In the genomic region with DNA sequence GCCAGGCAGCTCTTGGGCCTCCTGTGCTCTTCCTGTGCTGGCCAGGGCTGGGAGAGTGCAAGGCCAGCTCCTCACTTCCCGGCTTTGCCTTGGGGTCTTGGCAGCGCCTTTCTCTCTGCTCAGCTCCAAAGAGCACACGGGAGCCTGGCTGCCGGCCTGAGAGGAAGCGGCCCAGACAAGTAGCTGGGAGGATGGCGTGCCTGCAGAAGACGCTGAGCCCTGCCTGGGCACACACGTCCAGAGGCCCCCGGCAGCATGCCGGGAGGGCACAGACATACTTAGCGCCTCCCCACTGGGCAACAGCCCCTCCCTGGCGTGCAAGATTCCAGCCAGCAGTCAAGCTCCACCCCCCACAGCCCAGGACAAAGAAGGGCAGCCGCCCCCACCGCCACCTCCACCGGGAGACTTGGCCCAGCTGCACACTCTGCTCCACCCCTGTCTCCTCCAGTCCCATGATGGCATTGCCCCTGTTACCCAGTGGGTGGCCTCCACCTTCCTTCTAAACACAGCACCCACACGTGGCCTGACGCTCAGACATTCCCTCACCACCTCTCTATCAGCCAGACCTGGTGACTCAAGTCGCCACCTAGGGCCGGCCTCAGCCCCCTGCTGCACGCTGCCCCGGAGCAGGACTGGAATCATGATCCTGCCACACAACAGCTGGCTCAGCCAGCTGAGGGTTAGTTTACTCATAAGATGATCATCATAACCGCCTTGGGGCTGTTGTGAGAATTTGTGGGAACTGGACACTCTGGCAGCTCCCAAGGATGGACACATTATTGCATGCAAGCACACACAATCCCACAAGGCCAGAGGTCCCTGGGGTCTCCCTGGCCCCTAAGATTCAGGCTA, we compare ENCODE assay signal across 9 cellular contexts. TPM values are rescaled to one million over a fixed set of nuclear protein-coding genes. Genes with fewer than 3 reads are reported as not detected.
DNase-seq lines count a peak whose midpoint lies in the region; ATAC-seq and TF ChIP-seq lines count a peak whose summit lies in the region.
"Had no signal": no experiment of that assay in that cellular context is flagged by ENCODE, and none has a peak within 500 bp of the region (broad histone marks: within the 10 kb centered on the region; RNA-seq: fewer than 3 reads in every experiment).

No MANE protein-coding gene starts in this region.

- peaks cover 26% of the 10 kb centered on the region for H3K4me1 Mint-ChIP-seq in Calu3 (ENCODE audit: low read depth, unreplicated experiment)
- peaks cover 9% of the 10 kb centered on the region for H3K4me1 Mint-ChIP-seq in activated CD8-positive, alpha-beta memory T cell treated with anti-CD3 and anti-CD28 coated beads, Interleukin-2, amount 10 ng/mL, durations not matched to agents 7 days and 5 days

- CTCF ChIA-PET in Calu3 (lab: Charles Lee), result interaction anchor here (0.6 to 2.1 kb wide), 16 partner anchors 9 to 787 kb away, joined by 3 to 14 read pairs (median 4); a partner anchor contains a TSS
- CTCF ChIA-PET in activated CD8-positive, alpha-beta memory T cell treated with anti-CD3 and anti-CD28 coated beads, Interleukin-2, amount 10 ng/mL, durations not matched to agents 7 days and 5 days (lab: Charles Lee), result interaction anchor here (0.6 to 5.6 kb wide), 14 partner anchors 9 to 119 kb away, joined by 3 to 25 read pairs (median 4); a partner anchor contains a TSS

- no peak overlapping the region for H3K27ac ChIP-seq in subcutaneous abdominal adipose tissue (ENCODE audit: low read depth, low read length)

- no peaks in the 10 kb centered on the region for H3K9me3 Mint-ChIP-seq in Calu3 (ENCODE audit: low read depth, unreplicated experiment)
- H3K9me3 Mint-ChIP-seq in activated CD8-positive, alpha-beta memory T cell treated with anti-CD3 and anti-CD28 coated beads, Interleukin-2, amount 10 ng/mL, durations not matched to agents 7 days and 5 days (ENCODE audit: low read depth), result no peaks in the 10 kb centered on the region

- peaks cover 0 to 6% (median under 1%) of the 10 kb centered on the region in 5 donors for H3K27me3 ChIP-seq in subcutaneous abdominal adipose tissue (ENCODE audit: control insufficient read depth in 5 of 5, insufficient read depth in 4 of 5, low read length in 5 of 5)

- H3K27ac Mint-ChIP-seq in Calu3 (ENCODE audit: unreplicated experiment), result peak overlapping the region; percentile 27
- no peak overlapping the region for H3K27ac Mint-ChIP-seq in activated CD8-positive, alpha-beta memory T cell treated with anti-CD3 and anti-CD28 coated beads, Interleukin-2, amount 10 ng/mL, durations not matched to agents 7 days and 5 days

- DNase-seq in Calu3 (peak; percentile 94), HCEC 1CT (peak; percentile 97), NCI-H460 (ENCODE audit: extremely low read depth, low read depth) (peak; percentile 75), epithelial cell of esophagus (ENCODE audit: low read depth) (peak; percentile 100), mucosa of gallbladder (ENCODE audit: low spot score) (peak; percentile 79)
- peak; percentile 55 for DNase-seq in activated CD8-positive, alpha-beta memory T cell treated with anti-CD3 and anti-CD28 coated beads, Interleukin-2, amount 10 ng/mL, durations not matched to agents 7 days and 5 days

- peak; percentile 79 for ATAC-seq in activated CD8-positive, alpha-beta memory T cell treated with anti-CD3 and anti-CD28 coated beads, Interleukin-2, amount 10 ng/mL, durations not matched to agents 7 days and 5 days
- no peak for ATAC-seq in GM19035 (IDR thresholded peaks at IDR 0.05; ENCODE audit: unreplicated experiment)

- H3K9me3 ChIP-seq in subcutaneous abdominal adipose tissue (ENCODE audit: control insufficient read depth in 5 of 5, low read length in 5 of 5), result no peaks in the 10 kb centered on the region

- no peak overlapping the region for H3K4me3 ChIP-seq in epithelial cell of esophagus (ENCODE audit: low read length)
- H3K4me3 ChIP-seq in subcutaneous abdominal adipose tissue (ENCODE audit: low read depth in 1 of 5, low read length in 5 of 5), result peak overlapping the region in 4 of 5 donors; percentile 17 to 46 (median 26)

- H3K27me3 Mint-ChIP-seq in Calu3 (ENCODE audit: unreplicated experiment), result peaks cover 36% of the 10 kb centered on the region
- peaks cover 2% of the 10 kb centered on the region for H3K27me3 Mint-ChIP-seq in activated CD8-positive, alpha-beta memory T cell treated with anti-CD3 and anti-CD28 coated beads, Interleukin-2, amount 10 ng/mL, durations not matched to agents 7 days and 5 days

- peak overlapping the region; percentile 51 for H3K4me3 Mint-ChIP-seq in Calu3 (ENCODE audit: low read depth, unreplicated experiment)
- no peak overlapping the region for H3K4me3 Mint-ChIP-seq in activated CD8-positive, alpha-beta memory T cell treated with anti-CD3 and anti-CD28 coated beads, Interleukin-2, amount 10 ng/mL, durations not matched to agents 7 days and 5 days

- H3K36me3 ChIP-seq in subcutaneous abdominal adipose tissue (ENCODE audit: control insufficient read depth in 5 of 5, insufficient read depth in 5 of 5, low read length in 5 of 5), result no peaks in the 10 kb centered on the region

- peak overlapping the region in 1 of 5 donors; percentile 23 for H3K9ac ChIP-seq in subcutaneous abdominal adipose tissue (ENCODE audit: low read length in 5 of 5)

- no TSS peak for BruUV-seq in Calu3 (replicated peaks; lab: Mats Ljungman, UMichigan)

- TF ChIP-seq CTCF in Calu3 (IDR thresholded peaks at IDR 0.05; ENCODE audit: unreplicated experiment), result peak; percentile 82
- TF ChIP-seq CTCF in epithelial cell of esophagus (IDR thresholded peaks at IDR 0.05; ENCODE audit: insufficient read depth, low read depth, low read length, missing control alignments), result peak; percentile 52

- H3K36me3 Mint-ChIP-seq in Calu3 (ENCODE audit: insufficient read depth, unreplicated experiment), result peaks cover 6% of the 10 kb centered on the region
- H3K36me3 Mint-ChIP-seq in activated CD8-positive, alpha-beta memory T cell treated with anti-CD3 and anti-CD28 coated beads, Interleukin-2, amount 10 ng/mL, durations not matched to agents 7 days and 5 days, result no peaks in the 10 kb centered on the region

- intact Hi-C loops in Calu3 (cut with micrococcal nuclease; ENCODE audit: unreplicated experiment), result no loop called here

- H3K4me1 ChIP-seq in subcutaneous abdominal adipose tissue (ENCODE audit: control insufficient read depth in 5 of 5, insufficient read depth in 5 of 5, low read length in 5 of 5), result peaks cover 0 to 27% (median 17%) of the 10 kb centered on the region in 5 donors

RNA-seq across cellular contexts. Expression of a gene that starts 12.4 kb away (rescaled TPM):
- total RNA-seq in Calu3 (2022), result not detected in 2 replicates
- total RNA-seq in NCI-H460 (2014; rRNA removed; shearing (Covaris generic)), result not detected in 2 replicates
- not detected in 2 replicates for polyA plus RNA-seq in NCI-H460 (2014; cell fraction: nucleus; rRNA removed)
- under 1 TPM in 1 of 2 experiments, not detected in 1; 0.23 TPM for total RNA-seq in activated CD8-positive, alpha-beta memory T cell treated with anti-CD3 and anti-CD28 coated beads, Interleukin-2, amount 10 ng/mL, durations not matched to agents 7 days and 5 days
- total RNA-seq in mucosa of gallbladder, result 23.5 TPM
- total RNA-seq: activated CD8-positive, alpha-beta memory T cell treated with anti-CD3 and anti-CD28 coated beads for 36 hours had no signal

RNA-seq across cellular contexts. Expression of a gene that starts 23.2 kb away (rescaled TPM):
- total RNA-seq in Calu3 (2022), result 5.5 and 9.4 TPM in 2 replicates
- 0.66 and 1.2 TPM in 2 replicates for total RNA-seq in NCI-H460 (2014; rRNA removed; shearing (Covaris generic))
- polyA plus RNA-seq in NCI-H460 (2014; cell fraction: nucleus; rRNA removed), result 21.2 and 24.9 TPM in 2 replicates
- total RNA-seq in activated CD8-positive, alpha-beta memory T cell treated with anti-CD3 and anti-CD28 coated beads, Interleukin-2, amount 10 ng/mL, durations not matched to agents 7 days and 5 days, result 1 to 10 TPM in 1 of 2 experiments, under 1 TPM in 1; 0.67 to 1.6 TPM
- total RNA-seq in mucosa of gallbladder, result 421 TPM

RNA-seq across cellular contexts. Expression of a gene that starts 27.7 kb away (rescaled TPM):
- total RNA-seq in Calu3 (2022), result 74.3 and 89.7 TPM in 2 replicates
- total RNA-seq in NCI-H460 (2014; rRNA removed; shearing (Covaris generic)), result 38.9 and 40.6 TPM in 2 replicates
- 44.4 and 57.1 TPM in 2 replicates for polyA plus RNA-seq in NCI-H460 (2014; cell fraction: nucleus; rRNA removed)
- 100 to 1,000 TPM; 108 to 121 TPM for total RNA-seq in activated CD8-positive, alpha-beta memory T cell treated with anti-CD3 and anti-CD28 coated beads, Interleukin-2, amount 10 ng/mL, durations not matched to agents 7 days and 5 days
- 61.5 TPM for total RNA-seq in mucosa of gallbladder

RNA-seq across cellular contexts. Expression of a gene that starts 48.2 kb away (rescaled TPM):
- total RNA-seq in Calu3 (2022) (not detected in 2 replicates), mucosa of gallbladder (8.8 TPM)
- total RNA-seq in NCI-H460 (2014; rRNA removed; shearing (Covaris generic)), result not detected in 2 replicates
- polyA plus RNA-seq in NCI-H460 (2014; cell fraction: nucleus; rRNA removed), result 0.08 TPM in 1 of 2 replicates, not detected in the other
- total RNA-seq in activated CD8-positive, alpha-beta memory T cell treated with anti-CD3 and anti-CD28 coated beads, Interleukin-2, amount 10 ng/mL, durations not matched to agents 7 days and 5 days, result 1 to 10 TPM in 1 of 2 experiments, under 1 TPM in 1; 0.35 to 1.1 TPM

Comparison
In these comparisons a context has a peak if more than half of its experiments do, and no peak if none do; other contexts are left out.
1. RNA of a gene that starts 12.4 kb away (total RNA-seq): 23.5 TPM in mucosa of gallbladder (single experiment); 0.23 TPM in activated CD8-positive, alpha-beta memory T cell treated with anti-CD3 and anti-CD28 coated beads, Interleukin-2, amount 10 ng/mL, durations not matched to agents 7 days and 5 days, not detected in Calu3 and not detected in NCI-H460; every median in the first group is over 10 times any median in the second.
2. RNA of a gene that starts 23.2 kb away (total RNA-seq): 421 TPM in mucosa of gallbladder (single experiment); 5.5 to 9.4 TPM in Calu3, 0.67 to 1.6 TPM in activated CD8-positive, alpha-beta memory T cell treated with anti-CD3 and anti-CD28 coated beads, Interleukin-2, amount 10 ng/mL, durations not matched to agents 7 days and 5 days and 0.66 to 1.2 TPM in NCI-H460; every median in the first group is over 10 times any median in the second.
3. Peak in every context shown above with its lines, with median percentiles within 50 percentile points of each other: DNase-seq.